9 cellular contexts compared by ENCODE assay signal in the genomic region with DNA sequence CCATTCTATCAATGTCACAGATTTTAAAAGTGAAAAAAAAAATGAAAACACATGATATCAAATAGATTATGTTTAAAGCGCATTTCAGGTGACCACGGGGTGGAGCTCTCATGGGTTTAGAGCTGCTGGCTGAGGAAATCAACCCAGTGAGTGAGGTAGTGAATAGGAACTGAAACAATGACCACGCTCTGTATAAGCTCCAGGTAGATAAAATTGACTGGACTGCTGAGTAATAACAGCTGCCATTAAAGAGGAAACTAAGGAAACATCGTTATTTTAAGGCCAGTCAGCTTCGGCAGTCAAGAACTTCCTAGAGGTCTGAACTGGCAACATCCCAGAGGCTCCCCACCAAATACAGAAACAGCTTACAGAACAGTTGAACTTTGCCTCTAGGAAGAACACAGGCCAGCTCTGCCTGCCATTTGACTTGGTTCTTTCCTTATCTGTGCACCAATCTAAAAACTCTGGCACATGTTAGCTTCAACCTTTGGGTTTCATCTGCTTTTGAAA.
DNase-seq lines count a peak whose midpoint lies in the region; ATAC-seq and TF ChIP-seq lines count a peak whose summit lies in the region.
"Had no signal": no experiment of that assay in that cellular context is flagged by ENCODE, and none has a peak within 500 bp of the region (broad histone marks: within the 10 kb centered on the region; RNA-seq: fewer than 3 reads in every experiment).

No MANE protein-coding gene starts in this region.

- H3K79me2 ChIP-seq in OCI-LY7 (ENCODE audit: insufficient read depth, low read depth, low read length) (no peaks in the 10 kb centered on the region), neural cell (replicated peaks; ENCODE audit: insufficient read depth, low read length) (no peaks in the 10 kb centered on the region)

- no peaks in the 10 kb centered on the region for H3K36me3 ChIP-seq in OCI-LY7 (ENCODE audit: insufficient read depth, low read length)
- H3K36me3 ChIP-seq in neural cell (ENCODE audit: insufficient read depth, low read length), result no peaks in the 10 kb centered on the region

- intact Hi-C loops in OCI-LY7 (cut with micrococcal nuclease; ENCODE audit: unreplicated experiment), result loop anchor here (1.0 kb wide), 3 partner anchors 55 to 739 kb away; no protein-coding TSS in a partner anchor

- no TSS peak for BruUV-seq in OCI-LY7 (replicated peaks; lab: Mats Ljungman, UMichigan)

- no peak overlapping the region for H3K4me3 ChIP-seq in OCI-LY7 (ENCODE audit: low read depth, low read length, poor library complexity, severe bottlenecking)
- no peak overlapping the region for H3K4me3 ChIP-seq in neural cell (ENCODE audit: low read length)

- H3K27me3 Mint-ChIP-seq in endothelial cell (ENCODE audit: unreplicated experiment), result no peaks in the 10 kb centered on the region
- no peaks in the 10 kb centered on the region for H3K27me3 Mint-ChIP-seq in T-helper 17 cell
- H3K27me3 Mint-ChIP-seq: activated naive CD8-positive, alpha-beta T cell treated with anti-CD3 and anti-CD28 coated beads, Interleukin-2, amount 10 ng/mL, durations not matched to agents 7 days and 5 days had no signal

- H3K27ac ChIP-seq in OCI-LY7 (ENCODE audit: low read depth, low read length, poor library complexity, severe bottlenecking) (no peak overlapping the region), neural cell (ENCODE audit: low read length) (no peak overlapping the region)

- TF ChIP-seq CTCF in OCI-LY7 (conservative IDR thresholded peaks at IDR 0.05; ENCODE audit: low read length), result peak; percentile 89
- TF ChIP-seq CTCF in endothelial cell (IDR thresholded peaks at IDR 0.05; ENCODE audit: unreplicated experiment), result no peak
- TF ChIP-seq CTCF in neural cell (IDR thresholded peaks at IDR 0.05; ENCODE audit: poor library complexity, severe bottlenecking), result peak; percentile 27

- H4K20me1 ChIP-seq in OCI-LY7 (ENCODE audit: insufficient read depth, low read length) (no peaks in the 10 kb centered on the region), neural cell (ENCODE audit: insufficient read depth) (no peaks in the 10 kb centered on the region)

- H3K4me1 ChIP-seq in OCI-LY7 (ENCODE audit: insufficient read depth, low read length, poor library complexity, severe bottlenecking), result no peaks in the 10 kb centered on the region

- H3K4me3 Mint-ChIP-seq in endothelial cell (ENCODE audit: unreplicated experiment) (no peak overlapping the region), T-helper 17 cell (no peak overlapping the region)
- H3K4me3 Mint-ChIP-seq: activated naive CD8-positive, alpha-beta T cell treated with anti-CD3 and anti-CD28 coated beads, Interleukin-2, amount 10 ng/mL, durations not matched to agents 7 days and 5 days had no signal

- POLR2A ChIA-PET in OCI-LY7 (lab: Charles Lee), result interaction anchor here (0.5 to 0.8 kb wide), 4 partner anchors 9 to 421 kb away, joined by 3 to 4 read pairs (median 3); no protein-coding TSS in a partner anchor

- H3K4me2 ChIP-seq in OCI-LY7 (ENCODE audit: low read length) (no peak overlapping the region), neural cell (ENCODE audit: low read length) (no peak overlapping the region)

- H3K36me3 Mint-ChIP-seq in endothelial cell (ENCODE audit: low read depth, unreplicated experiment), result no peaks in the 10 kb centered on the region
- no peaks in the 10 kb centered on the region for H3K36me3 Mint-ChIP-seq in T-helper 17 cell (ENCODE audit: low read depth)
- H3K36me3 Mint-ChIP-seq: activated naive CD8-positive, alpha-beta T cell treated with anti-CD3 and anti-CD28 coated beads, Interleukin-2, amount 10 ng/mL, durations not matched to agents 7 days and 5 days had no signal

- H3K4me1 Mint-ChIP-seq in endothelial cell (ENCODE audit: unreplicated experiment), result peaks cover 11% of the 10 kb centered on the region
- H3K4me1 Mint-ChIP-seq in T-helper 17 cell, result peaks cover 2% of the 10 kb centered on the region
- H3K4me1 Mint-ChIP-seq: activated naive CD8-positive, alpha-beta T cell treated with anti-CD3 and anti-CD28 coated beads, Interleukin-2, amount 10 ng/mL, durations not matched to agents 7 days and 5 days had no signal

- H3K9me2 ChIP-seq in OCI-LY7 (ENCODE audit: insufficient read depth, low read length), result no peaks in the 10 kb centered on the region
- H3K9me2 ChIP-seq in neural cell (ENCODE audit: insufficient read depth, low read length), result no peaks in the 10 kb centered on the region

- H3F3A ChIP-seq in neural cell (ENCODE audit: insufficient read depth, low read length, poor library complexity, severe bottlenecking), result no peaks in the 10 kb centered on the region

- H3K27ac Mint-ChIP-seq in endothelial cell (ENCODE audit: unreplicated experiment) (peak overlapping the region; percentile 37), T-helper 17 cell (no peak overlapping the region)
- H3K27ac Mint-ChIP-seq: activated naive CD8-positive, alpha-beta T cell treated with anti-CD3 and anti-CD28 coated beads, Interleukin-2, amount 10 ng/mL, durations not matched to agents 7 days and 5 days had no signal

- no peak for TF ChIP-seq EP300 in neural cell (conservative IDR thresholded peaks at IDR 0.05; ENCODE audit: poor library complexity, severe bottlenecking)

- ATAC-seq in GM21360 (IDR thresholded peaks at IDR 0.05; ENCODE audit: unreplicated experiment) (peak; percentile 100), HG03432 (IDR thresholded peaks at IDR 0.05; ENCODE audit: unreplicated experiment) (peak; percentile 100), T-helper 17 cell (no peak)

- no peaks in the 10 kb centered on the region for H3K27me3 ChIP-seq in neural cell (ENCODE audit: insufficient read depth, low read depth, low read length)

- H3K9me3 ChIP-seq in OCI-LY7 (ENCODE audit: low read length) (no peaks in the 10 kb centered on the region), neural cell (ENCODE audit: low read length) (no peaks in the 10 kb centered on the region), T-helper 17 cell (ENCODE audit: control insufficient read depth, low read length, poor library complexity, severe bottlenecking) (no peaks in the 10 kb centered on the region)

- H2AFZ ChIP-seq in OCI-LY7 (ENCODE audit: low read length) (no peak overlapping the region), neural cell (ENCODE audit: low read depth, low read length) (no peak overlapping the region)

- no peak for TF ChIP-seq RAD21 in neural cell (conservative IDR thresholded peaks at IDR 0.05)

- no peaks in the 10 kb centered on the region for H3K9me3 Mint-ChIP-seq in endothelial cell (ENCODE audit: unreplicated experiment)
- H3K9me3 Mint-ChIP-seq: activated naive CD8-positive, alpha-beta T cell treated with anti-CD3 and anti-CD28 coated beads, Interleukin-2, amount 10 ng/mL, durations not matched to agents 7 days and 5 days had no signal

- no peak overlapping the region for H3K9ac ChIP-seq in neural cell (ENCODE audit: low read length)

- DNase-seq in NK-92 treated with Interleukin-12 subunit alpha and Interleukin-12 subunit beta, amount 100 ng/mL, for 24 hours (lab: John Stamatoyannopoulos, UW), result peak; percentile 4
- no peak for DNase-seq in NK-92 (lab: John Stamatoyannopoulos, UW; ENCODE audit: unreplicated experiment)
- DNase-seq in OCI-LY7 (ENCODE audit: low spot score), result peak; percentile 54
- DNase-seq in endothelial cell (ENCODE audit: low spot score), result peak; percentile 38
- DNase-seq in T-helper 17 cell, result no peak
- DNase-seq: activated naive CD8-positive, alpha-beta T cell treated with anti-CD3 and anti-CD28 coated beads, Interleukin-2, amount 10 ng/mL, durations not matched to agents 7 days and 5 days had no signal

- CTCF ChIA-PET in OCI-LY7 (lab: Charles Lee; ENCODE audit: unreplicated experiment), result interaction anchor here (0.7 to 1.5 kb wide), 3 partner anchors 337 to 411 kb away, joined by 3 to 6 read pairs (median 3); no protein-coding TSS in a partner anchor

TF ChIP-seq in neural cell, 6 proteins besides CTCF, POLR2A, EP300 and RAD21:
- no peak for TF ChIP-seq POLR2AphosphoS5 (IDR thresholded peaks at IDR 0.05)
- TF ChIP-seq, protein P1, sequence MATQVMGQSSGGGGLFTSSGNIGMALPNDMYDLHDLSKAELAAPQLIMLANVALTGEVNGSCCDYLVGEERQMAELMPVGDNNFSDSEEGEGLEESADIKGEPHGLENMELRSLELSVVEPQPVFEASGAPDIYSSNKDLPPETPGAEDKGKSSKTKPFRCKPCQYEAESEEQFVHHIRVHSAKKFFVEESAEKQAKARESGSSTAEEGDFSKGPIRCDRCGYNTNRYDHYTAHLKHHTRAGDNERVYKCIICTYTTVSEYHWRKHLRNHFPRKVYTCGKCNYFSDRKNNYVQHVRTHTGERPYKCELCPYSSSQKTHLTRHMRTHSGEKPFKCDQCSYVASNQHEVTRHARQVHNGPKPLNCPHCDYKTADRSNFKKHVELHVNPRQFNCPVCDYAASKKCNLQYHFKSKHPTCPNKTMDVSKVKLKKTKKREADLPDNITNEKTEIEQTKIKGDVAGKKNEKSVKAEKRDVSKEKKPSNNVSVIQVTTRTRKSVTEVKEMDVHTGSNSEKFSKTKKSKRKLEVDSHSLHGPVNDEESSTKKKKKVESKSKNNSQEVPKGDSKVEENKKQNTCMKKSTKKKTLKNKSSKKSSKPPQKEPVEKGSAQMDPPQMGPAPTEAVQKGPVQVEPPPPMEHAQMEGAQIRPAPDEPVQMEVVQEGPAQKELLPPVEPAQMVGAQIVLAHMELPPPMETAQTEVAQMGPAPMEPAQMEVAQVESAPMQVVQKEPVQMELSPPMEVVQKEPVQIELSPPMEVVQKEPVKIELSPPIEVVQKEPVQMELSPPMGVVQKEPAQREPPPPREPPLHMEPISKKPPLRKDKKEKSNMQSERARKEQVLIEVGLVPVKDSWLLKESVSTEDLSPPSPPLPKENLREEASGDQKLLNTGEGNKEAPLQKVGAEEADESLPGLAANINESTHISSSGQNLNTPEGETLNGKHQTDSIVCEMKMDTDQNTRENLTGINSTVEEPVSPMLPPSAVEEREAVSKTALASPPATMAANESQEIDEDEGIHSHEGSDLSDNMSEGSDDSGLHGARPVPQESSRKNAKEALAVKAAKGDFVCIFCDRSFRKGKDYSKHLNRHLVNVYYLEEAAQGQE (IDR thresholded peaks at IDR 0.05; ENCODE audit: borderline replicate concordance), result no peak
- no peak for TF ChIP-seq MXI1 (conservative IDR thresholded peaks at IDR 0.05; ENCODE audit: poor library complexity, severe bottlenecking)
- TF ChIP-seq TAF1 (IDR thresholded peaks at IDR 0.05; ENCODE audit: low read depth), result no peak
- peak; percentile 38 for TF ChIP-seq SMC3 (conservative IDR thresholded peaks at IDR 0.05; ENCODE audit: poor library complexity)

Comparison
In these comparisons a context has a peak if more than half of its experiments do, and no peak if none do; other contexts are left out.
1. DNase-seq: peak in NK-92 treated with Interleukin-12 subunit alpha and Interleukin-12 subunit beta, amount 100 ng/mL, for 24 hours (single experiment), OCI-LY7 (single experiment) and endothelial cell (single experiment); none in NK-92 (single experiment) and T-helper 17 cell (0 of 3).